Comparison of ENCODE assay signal across 8 cellular contexts in the genomic region with DNA sequence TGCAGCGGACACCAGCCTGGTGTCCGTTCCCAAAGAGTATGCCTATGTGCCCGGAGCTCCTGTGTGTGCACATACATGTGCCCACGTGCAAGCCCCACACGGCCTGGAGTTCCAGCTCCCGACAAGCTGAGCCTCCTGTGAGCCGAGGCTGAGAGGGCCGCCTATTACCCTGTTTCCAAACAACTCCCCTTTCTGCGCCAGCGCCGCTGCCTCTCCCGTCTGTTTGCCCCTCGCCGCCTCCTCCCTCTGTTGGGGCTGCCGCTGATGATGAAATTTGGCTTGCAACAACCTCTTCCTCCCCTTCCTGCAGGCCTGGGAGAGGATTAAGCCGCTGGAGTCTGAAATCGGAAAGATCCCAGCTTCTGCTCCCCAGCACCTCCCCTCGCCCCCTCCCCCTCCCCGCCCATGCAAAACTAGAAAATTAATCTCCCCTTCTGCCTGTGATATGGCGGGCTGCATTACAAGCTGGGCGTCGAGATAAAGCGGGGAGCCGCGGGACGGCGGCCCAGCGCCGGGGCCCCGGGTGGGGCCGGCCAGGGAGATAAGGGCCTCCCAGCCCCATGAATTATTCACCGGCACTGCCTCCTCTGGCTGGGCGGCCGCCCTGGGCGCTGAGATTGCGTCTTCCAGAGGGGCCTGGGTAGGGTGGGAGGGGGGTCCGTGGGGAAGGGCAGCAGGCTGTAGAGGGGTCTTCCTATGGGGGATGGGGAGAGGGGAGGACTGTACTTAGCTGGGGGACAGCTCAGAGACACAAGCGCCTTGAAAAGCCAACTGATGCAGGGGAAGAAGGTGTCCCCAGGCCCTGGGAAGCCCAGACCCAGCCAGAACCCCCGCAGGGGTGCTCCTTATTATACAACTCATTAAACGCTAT. TPM values are rescaled to one million over a fixed set of nuclear protein-coding genes. Genes with fewer than 3 reads are reported as not detected.
DNase-seq lines count a peak whose midpoint lies in the region; ATAC-seq and TF ChIP-seq lines count a peak whose summit lies in the region.

No MANE protein-coding gene starts in this region.

- no peak overlapping the region for H3K27ac Mint-ChIP-seq in endodermal cell

- WGBS in endodermal cell (ENCODE audit: insufficient coverage in 1 of 2, insufficient read length in 1 of 2), 2 experiments = 16 to 41% methylated on average over 13 to 40 of the region's 40 CpGs

- POLR2A ChIA-PET in AG04450 (lab: Yijun Ruan, JAX) = interaction anchor here (0.6 to 0.7 kb wide), 3 partner anchors 67 to 624 kb away, joined by 3 to 4 read pairs (median 3); partner anchors contain the start of gene NCKAP5L

- intact Hi-C loops in mucosa of descending colon (cut with DNase I, micrococcal nuclease) = loop anchor here in 1 of 2 donors (10.0 kb wide), 1 partner anchor 86 kb away; the partner anchor contains the start of gene AQP5

- H3K9me3 ChIP-seq in AG04450 (ENCODE audit: control insufficient read depth, insufficient read depth, low read length) = no peaks in the 10 kb centered on the region; the same call in 1 of the 2 replicates
- H3K9me3 ChIP-seq in endodermal cell (ENCODE audit: control insufficient read depth, low read length) = no peaks in the 10 kb centered on the region
- H3K9me3 ChIP-seq in mucosa of descending colon = no peaks in the 10 kb centered on the region

- peaks cover 38% of the 10 kb centered on the region for H3K27me3 ChIP-seq in AG04450 (ENCODE audit: control insufficient read depth, insufficient read depth, low read length)
- H3K27me3 ChIP-seq in endodermal cell (ENCODE audit: control insufficient read depth, insufficient read depth, low read length, poor library complexity, severe bottlenecking) = peaks cover 39% of the 10 kb centered on the region

- peak; percentile 75 for ATAC-seq in mucosa of descending colon
- no peak for ATAC-seq in GM21423 (IDR thresholded peaks at IDR 0.05; ENCODE audit: unreplicated experiment)
- ATAC-seq in HG02938 (IDR thresholded peaks at IDR 0.05; ENCODE audit: unreplicated experiment) = no peak

- H3K36me3 Mint-ChIP-seq in endodermal cell (ENCODE audit: low read depth) = no peaks in the 10 kb centered on the region

- no peak overlapping the region for H3K9ac ChIP-seq in endodermal cell (ENCODE audit: extremely low read depth, low read length, poor library complexity, severe bottlenecking)

- H3K4me1 ChIP-seq in endodermal cell (ENCODE audit: control insufficient read depth, insufficient read depth, low read length) (no peaks in the 10 kb centered on the region), mucosa of descending colon (ENCODE audit: low read depth) (peaks cover under 1% of the 10 kb centered on the region)

- peaks cover 73% of the 10 kb centered on the region for H3K27me3 Mint-ChIP-seq in endodermal cell (ENCODE audit: insufficient read depth)

- DNase-seq in AG04450 (ENCODE audit: low read depth, low spot score) (no peak), NCI-H2171 (lab: John Stamatoyannopoulos, UW) (peak; percentile 66), endodermal cell (peak; percentile 92), mucosa of descending colon (peak in 2 of 3 donors; percentile 41 to 64), activated T-cell treated with anti-CD3 and anti-CD28 coated beads for 4 hours (no peak), NCI-H2029 treated with DMSO at 0.1 percent for 48 hours (lab: John Stamatoyannopoulos, UW) (no peak)

- H3K27ac ChIP-seq in AG04450 (ENCODE audit: low read depth, low read length) = no peak overlapping the region
- H3K27ac ChIP-seq in endodermal cell (ENCODE audit: low read depth, low read length) = peak overlapping the region; percentile 55

- no peak for TF ChIP-seq CTCF in AG04450 (IDR thresholded peaks at IDR 0.05; ENCODE audit: low read depth, low read length)
- no peak for TF ChIP-seq CTCF in endodermal cell (conservative IDR thresholded peaks at IDR 0.05)
- TF ChIP-seq CTCF in mucosa of descending colon (IDR thresholded peaks at IDR 0.05) = no peak

- H3K4me3 ChIP-seq in AG04450 (ENCODE audit: low read depth, low read length) (peak overlapping the region; percentile 36), endodermal cell (ENCODE audit: low read length) (peak overlapping the region; percentile 40), mucosa of descending colon (no peak overlapping the region)

- H3K4me3 Mint-ChIP-seq in endodermal cell = peak overlapping the region; percentile 49

- H3K9me3 Mint-ChIP-seq in endodermal cell = no peaks in the 10 kb centered on the region

- peaks cover 11% of the 10 kb centered on the region for H3K4me1 Mint-ChIP-seq in endodermal cell

- CTCF ChIA-PET in AG04450 (lab: Charles Lee) = interaction anchor here (0.6 to 5.9 kb wide), 8 partner anchors 11 to 328 kb away, joined by 3 to 37 read pairs (median 5); no protein-coding TSS in a partner anchor

- H3K36me3 ChIP-seq in endodermal cell (ENCODE audit: control insufficient read depth, insufficient read depth, low read length) = no peaks in the 10 kb centered on the region
- H3K36me3 ChIP-seq in mucosa of descending colon (ENCODE audit: low read depth) = no peaks in the 10 kb centered on the region

RNA-seq across cellular contexts. Expression of gene ASIC1, which starts 6.8 kb away (rescaled TPM):
- polyA plus RNA-seq in AG04450 (2011; rRNA removed) = 9.9 and 10.2 TPM in 2 replicates
- polyA minus RNA-seq in AG04450 (2011; rRNA and poly(A)+ RNA removed) = 10.4 and 13.4 TPM in 2 replicates
- total RNA-seq in endodermal cell = 1 to 10 TPM; 4.2 to 5.2 TPM
- 19.3 TPM for polyA plus RNA-seq in endodermal cell (2013, experiment 1 of 2)
- 17.1 TPM for polyA plus RNA-seq in endodermal cell (2013, experiment 2 of 2)
- 1 to 10 TPM in 2 of 3 donors, under 1 TPM in 1; 0.35 to 9.9 (median 1.7) TPM for total RNA-seq in mucosa of descending colon

RNA-seq across cellular contexts. Expression of gene RACGAP1, which starts 25.4 kb away (rescaled TPM):
- polyA plus RNA-seq in AG04450 (2011; rRNA removed) = 25.6 and 26.2 TPM in 2 replicates
- 46.9 and 47.4 TPM in 2 replicates for polyA minus RNA-seq in AG04450 (2011; rRNA and poly(A)+ RNA removed)
- total RNA-seq in endodermal cell (10 to 100 TPM; 49.6 to 96.6 TPM), mucosa of descending colon (10 to 100 TPM; 16.0 to 45.5 (median 34.4) TPM)
- polyA plus RNA-seq in endodermal cell (2013, experiment 1 of 2) = 76.4 TPM
- polyA plus RNA-seq in endodermal cell (2013, experiment 2 of 2) = 79.6 TPM

RNA-seq across cellular contexts. Expression of gene SMARCD1, which starts 34.5 kb away (rescaled TPM):
- polyA plus RNA-seq in AG04450 (2011; rRNA removed) = 57.2 and 65.1 TPM in 2 replicates
- 78.2 and 79.2 TPM in 2 replicates for polyA minus RNA-seq in AG04450 (2011; rRNA and poly(A)+ RNA removed)
- total RNA-seq in endodermal cell (100 to 1,000 TPM; 118 to 125 TPM), mucosa of descending colon (10 to 100 TPM; 34.2 to 44.9 (median 38.9) TPM)
- polyA plus RNA-seq in endodermal cell (2013, experiment 1 of 2) = 161 TPM
- 129 TPM for polyA plus RNA-seq in endodermal cell (2013, experiment 2 of 2)

RNA-seq across cellular contexts. Expression of gene GPD1, which starts 53.2 kb away (rescaled TPM):
- 0.04 and 0.05 TPM in 2 replicates for polyA plus RNA-seq in AG04450 (2011; rRNA removed)
- not detected in 2 replicates for polyA minus RNA-seq in AG04450 (2011; rRNA and poly(A)+ RNA removed)
- total RNA-seq in endodermal cell = 1 to 10 TPM in 1 of 2 donors, under 1 TPM in 1; 0.93 to 1.1 TPM
- 0.32 TPM for polyA plus RNA-seq in endodermal cell (2013, experiment 1 of 2)
- 0.46 TPM for polyA plus RNA-seq in endodermal cell (2013, experiment 2 of 2)
- 1 to 10 TPM; 1.7 to 4.1 (median 1.9) TPM for total RNA-seq in mucosa of descending colon

Comparison
In these comparisons a context has a peak if more than half of its experiments do, and no peak if none do; other contexts are left out.
1. DNase-seq: peak in NCI-H2171 (single experiment), endodermal cell (single experiment) and mucosa of descending colon (2 of 3); none in AG04450 (single experiment), activated T-cell treated with anti-CD3 and anti-CD28 coated beads for 4 hours (single experiment) and NCI-H2029 treated with DMSO at 0.1 percent for 48 hours (single experiment).